In the genomic region with DNA sequence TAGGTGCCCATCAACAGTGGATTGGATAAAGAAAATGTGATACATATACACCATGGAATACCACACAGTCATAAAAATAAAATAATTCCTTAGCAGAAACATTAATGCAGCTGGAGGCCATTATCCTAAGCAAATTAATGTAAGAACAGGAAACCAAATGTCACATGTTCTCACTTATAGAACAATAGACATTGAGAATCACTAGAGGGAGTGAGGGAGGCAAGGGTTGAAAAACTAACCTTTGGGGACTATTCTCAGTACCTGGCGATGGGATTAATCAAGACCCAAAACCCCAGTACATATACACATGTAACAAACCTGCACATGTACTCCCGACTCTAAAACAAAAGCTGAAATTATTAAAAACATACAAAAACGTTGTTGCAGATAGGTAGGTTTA, we compare ENCODE assay signal across 23 cellular contexts.
"Had no signal": no experiment of that assay in that cellular context is flagged by ENCODE, and none has a peak within 500 bp of the region (broad histone marks: within the 10 kb centered on the region; RNA-seq: fewer than 3 reads in every experiment).

No MANE protein-coding gene starts in this region.

- ATAC-seq: HepG2, Panc1, T-cell had no signal

- H3K27me3 ChIP-seq: MG63 had no signal

- H3K4me3 ChIP-seq: MG63 had no signal

- DNase-seq: IMR-90, Karpas-422, KG1, MG63, NCI-H1092, NCI-H1436, NCI-H187, NCI-H2029, NCI-H2081 treated with DMSO at 0.1 percent for 48 hours, NCI-H2171, NCI-H226, NCI-H446, NCI-H510A, NCI-H524 treated with DMSO at 0.1 percent for 48 hours, NCI-H69, NCI-H774, SHP77, SK-N-SH, SW 1271, T-cell had no signal

- H3K4me1 Mint-ChIP-seq: T-cell had no signal

- H3K27ac ChIP-seq: RWPE1 had no signal

- H3K9ac ChIP-seq: SK-N-SH had no signal

- H3K27me3 Mint-ChIP-seq: T-cell had no signal

- H3K36me3 ChIP-seq: MG63 had no signal

- H3K36me3 Mint-ChIP-seq: T-cell had no signal

- H3K27ac Mint-ChIP-seq: T-cell had no signal

- H3K4me2 ChIP-seq: SK-N-SH had no signal

- H3K4me3 Mint-ChIP-seq: T-cell had no signal
